ENCODE assay signal across 1 cellular context in the genomic region with DNA sequence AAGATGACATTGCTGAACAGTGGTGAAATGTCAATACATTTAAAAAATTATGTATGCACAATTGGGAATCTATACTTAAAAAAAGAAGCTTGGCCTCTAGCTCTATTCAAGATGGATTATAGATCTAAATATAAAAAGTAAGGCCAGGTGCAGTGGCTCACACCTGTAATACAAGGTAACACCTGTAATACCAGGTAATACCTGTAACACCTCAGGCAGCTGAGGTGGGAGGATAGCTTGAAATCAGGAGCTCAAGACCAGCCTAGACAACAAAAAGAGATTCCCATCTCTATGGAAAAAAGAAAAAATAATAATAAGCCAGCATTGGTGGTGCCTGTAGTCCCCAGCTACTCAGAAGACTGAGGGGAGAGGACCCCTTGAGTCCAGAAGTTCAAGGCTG.
A peak's percentile ranks its signal among the peaks of the same experiment; 100 is the strongest.
TF ChIP-seq lines count a peak whose summit lies in the region.

No MANE protein-coding gene starts in this region.

TF ChIP-seq in K562, 482 proteins besides CTCF, POLR2A, EP300 and RAD21 (continued from another document):
- TF ChIP-seq ATF1 (CRISPR knock-in tag; IDR thresholded peaks at IDR 0.05) (no peak), ATF1 (tag; IDR thresholded peaks at IDR 0.05) (0 out of 2 replicates have a peak, but pooled peaks have one; percentile 2), SMARCA4 (IDR thresholded peaks at IDR 0.05) (no peak), ZBTB8A (IDR thresholded peaks at IDR 0.05; ENCODE audit: partially characterized antibody) (no peak)
